ENCODE assay signal across 22 cellular contexts in genomic region chr20:19090332-19090731, GRCh38.
DNase-seq lines count a peak whose midpoint lies in the region; ATAC-seq and TF ChIP-seq lines count a peak whose summit lies in the region.
"Had no signal": no experiment of that assay in that cellular context is flagged by ENCODE, and none has a peak within 500 bp of the region (broad histone marks: within the 10 kb centered on the region; RNA-seq: fewer than 3 reads in every experiment).

No MANE protein-coding gene starts in this region.

- 0 out of 2 replicates have a peak overlapping the region, but pooled peaks have one; percentile 12 for H2AFZ ChIP-seq in Karpas-422 (ENCODE audit: low read length)

- H3K4me1 ChIP-seq in Karpas-422 (ENCODE audit: low read length), result peaks cover 5% of the 10 kb centered on the region; the same call in 1 of the 2 replicates
- no peaks in the 10 kb centered on the region for H3K4me1 ChIP-seq in suprapubic skin
- H3K4me1 ChIP-seq in foreskin keratinocyte, result no peaks in the 10 kb centered on the region
- H3K4me1 ChIP-seq: BE2C; BLaER1 treated with 17β-estradiol and CSF1 and Interleukin-3, amounts not matched to agents 10 nM and 100 nM; HAP-1 had no signal

- 73% methylated on average over 5 of the region's 5 CpGs for whole genome bisulfite sequencing in suprapubic skin

- H3K79me2 ChIP-seq in Karpas-422 (ENCODE audit: low read length), result no peaks in the 10 kb centered on the region

- no peak overlapping the region for H3K4me3 ChIP-seq in Karpas-422 (ENCODE audit: low read length)
- no peak overlapping the region for H3K4me3 ChIP-seq in suprapubic skin
- H3K4me3 ChIP-seq: A549; BLaER1 treated with 17β-estradiol and CSF1 and Interleukin-3, amounts not matched to agents 10 nM and 100 nM; HAP-1 had no signal

- no peaks in the 10 kb centered on the region for H3K36me3 ChIP-seq in Karpas-422 (ENCODE audit: insufficient read depth, low read length)
- no peaks in the 10 kb centered on the region for H3K36me3 ChIP-seq in suprapubic skin
- H3K36me3 ChIP-seq: BE2C; BLaER1 treated with 17β-estradiol and CSF1 and Interleukin-3, amounts not matched to agents 10 nM and 100 nM; HAP-1 had no signal

- TF ChIP-seq CTCF in suprapubic skin (IDR thresholded peaks at IDR 0.05), result no peak
- TF ChIP-seq CTCF in foreskin keratinocyte (conservative IDR thresholded peaks at IDR 0.05), result no peak

- peak; percentile 58 for ATAC-seq in left colon
- ATAC-seq in foreskin keratinocyte, result no peak
- ATAC-seq in GM18519 (IDR thresholded peaks at IDR 0.05; ENCODE audit: low FRiP score, unreplicated experiment), result no peak
- ATAC-seq: A549 had no signal

- H3K27ac ChIP-seq in Karpas-422 (ENCODE audit: low read length) (no peak overlapping the region), suprapubic skin (peak overlapping the region; percentile 4), foreskin keratinocyte (no peak overlapping the region)
- H3K27ac ChIP-seq: A549; BLaER1 treated with 17β-estradiol and CSF1 and Interleukin-3, amounts not matched to agents 10 nM and 100 nM had no signal

- H3K9me3 ChIP-seq in Karpas-422 (ENCODE audit: low read length) (no peaks in the 10 kb centered on the region), suprapubic skin (no peaks in the 10 kb centered on the region)
- H3K9me3 ChIP-seq: BE2C, HAP-1 had no signal

- no peaks in the 10 kb centered on the region for H3K9me2 ChIP-seq in Karpas-422 (replicated peaks; ENCODE audit: insufficient read depth, low read length)

- H3K4me2 ChIP-seq in Karpas-422 (ENCODE audit: low read depth, low read length, poor library complexity, severe bottlenecking), result no peak overlapping the region
- H3K4me2 ChIP-seq: A549; BLaER1 treated with 17β-estradiol and CSF1 and Interleukin-3, amounts not matched to agents 10 nM and 100 nM had no signal

- intact Hi-C loops in left colon (cut with DNase I, micrococcal nuclease), result no loop called here

- TF ChIP-seq EP300 in suprapubic skin (IDR thresholded peaks at IDR 0.05), result no peak

- TF ChIP-seq POLR2A in suprapubic skin (IDR thresholded peaks at IDR 0.05), result no peak

- H4K20me1 ChIP-seq in Karpas-422 (ENCODE audit: insufficient read depth, low read depth, low read length), result no peaks in the 10 kb centered on the region
- H4K20me1 ChIP-seq: BLaER1 treated with 17β-estradiol and CSF1 and Interleukin-3, amounts not matched to agents 10 nM and 100 nM had no signal

- H3K27me3 ChIP-seq in Karpas-422 (ENCODE audit: low read length) (no peaks in the 10 kb centered on the region), suprapubic skin (no peaks in the 10 kb centered on the region), foreskin keratinocyte (no peaks in the 10 kb centered on the region)
- H3K27me3 ChIP-seq: BE2C; BLaER1 treated with 17β-estradiol and CSF1 and Interleukin-3, amounts not matched to agents 10 nM and 100 nM had no signal

- DNase-seq in NCI-H1436 (lab: John Stamatoyannopoulos, UW) (peak; percentile 28), NCI-H1436 treated with DMSO at 0.1 percent for 48 hours (lab: John Stamatoyannopoulos, UW) (no peak), Karpas-422 (no peak), left colon (no peak), suprapubic skin (ENCODE audit: low spot score in 2 of 2) (no peak), foreskin keratinocyte (no peak)
- DNase-seq: 8988T; ACHN; AML-193; BE2C; Calu3; CD4-positive, alpha-beta T cell; CD8-positive, alpha-beta memory T cell; DMS53; DMS79 treated with DMSO at 0.1 percent for 48 hours; GF-D8; GOT3; HFFc6 had no signal

- H3K9ac ChIP-seq in Karpas-422 (ENCODE audit: low read length), result no peak overlapping the region
- H3K9ac ChIP-seq: BLaER1 treated with 17β-estradiol and CSF1 and Interleukin-3, amounts not matched to agents 10 nM and 100 nM had no signal
